In genomic region chr5:80408976-80409926, GRCh38 we compare ENCODE assay signal across 8 cellular contexts. TPM values are rescaled to one million over a fixed set of nuclear protein-coding genes. Genes with fewer than 3 reads are reported as not detected.
DNase-seq lines count a peak whose midpoint lies in the region; ATAC-seq, FAIRE-seq and TF ChIP-seq lines count a peak whose summit lies in the region.

No MANE protein-coding gene starts in this region.

- no peak for TF ChIP-seq CTCF in suprapubic skin (IDR thresholded peaks at IDR 0.05)

- no peak for TF ChIP-seq EP300 in suprapubic skin (IDR thresholded peaks at IDR 0.05)

- no peaks in the 10 kb centered on the region for H3K9me3 Mint-ChIP-seq in activated CD4-positive, alpha-beta T cell treated with anti-CD3 and anti-CD28 coated beads for 36 hours (ENCODE audit: low read depth)
- H3K9me3 Mint-ChIP-seq in activated T-helper 1 cell treated with anti-CD3 and anti-CD28 coated beads, Interleukin-12 subunit alpha, Interleukin-12 subunit beta, Interleukin-2, Interleukin-4 antibody, amounts not matched to agents 30 ng/mL and 10 ng/mL and 1 ng/mL, durations not matched to agents 14 hours and 24 hours and 36 hours, result no peaks in the 10 kb centered on the region

- peak overlapping the region; percentile 82 for H3K4me3 Mint-ChIP-seq in activated CD4-positive, alpha-beta T cell treated with anti-CD3 and anti-CD28 coated beads for 36 hours
- H3K4me3 Mint-ChIP-seq in activated T-helper 1 cell treated with anti-CD3 and anti-CD28 coated beads, Interleukin-12 subunit alpha, Interleukin-12 subunit beta, Interleukin-2, Interleukin-4 antibody, amounts not matched to agents 30 ng/mL and 10 ng/mL and 1 ng/mL, durations not matched to agents 14 hours and 24 hours and 36 hours, result peak overlapping the region; percentile 96

- intact Hi-C loops in activated CD4-positive, alpha-beta T cell treated with anti-CD3 and anti-CD28 coated beads for 36 hours (cut with DNase I, micrococcal nuclease), result loop anchor here (1.0 to 10.0 kb wide), 10 partner anchors 154 to 1868 kb away; partner anchors contain the start of genes HOMER1 (in 2 of the 2), DHFR (in 1 of the 2), MSH3 (in 1 of the 2) and RPS23 (in 1 of the 2)
- intact Hi-C loops in activated T-helper 1 cell treated with anti-CD3 and anti-CD28 coated beads, Interleukin-12 subunit alpha, Interleukin-12 subunit beta, Interleukin-2, Interleukin-4 antibody, amounts not matched to agents 30 ng/mL and 10 ng/mL and 1 ng/mL, durations not matched to agents 14 hours and 24 hours and 36 hours (cut with micrococcal nuclease), result loop anchor here (1.0 to 5.0 kb wide), 8 partner anchors 73 to 1172 kb away; partner anchors contain the start of genes JMY and SERINC5

- POLR2A ChIA-PET in activated CD4-positive, alpha-beta T cell treated with anti-CD3 and anti-CD28 coated beads for 36 hours (lab: Charles Lee), result no interaction called here

- H3K27me3 Mint-ChIP-seq in activated CD4-positive, alpha-beta T cell treated with anti-CD3 and anti-CD28 coated beads for 36 hours, result no peaks in the 10 kb centered on the region
- peaks cover 6% of the 10 kb centered on the region for H3K27me3 Mint-ChIP-seq in activated T-helper 1 cell treated with anti-CD3 and anti-CD28 coated beads, Interleukin-12 subunit alpha, Interleukin-12 subunit beta, Interleukin-2, Interleukin-4 antibody, amounts not matched to agents 30 ng/mL and 10 ng/mL and 1 ng/mL, durations not matched to agents 14 hours and 24 hours and 36 hours (ENCODE audit: insufficient read depth)

- H3K4me1 Mint-ChIP-seq in activated CD4-positive, alpha-beta T cell treated with anti-CD3 and anti-CD28 coated beads for 36 hours, result peaks cover 17% of the 10 kb centered on the region
- H3K4me1 Mint-ChIP-seq in activated T-helper 1 cell treated with anti-CD3 and anti-CD28 coated beads, Interleukin-12 subunit alpha, Interleukin-12 subunit beta, Interleukin-2, Interleukin-4 antibody, amounts not matched to agents 30 ng/mL and 10 ng/mL and 1 ng/mL, durations not matched to agents 14 hours and 24 hours and 36 hours (ENCODE audit: low read depth), result peaks cover 25% of the 10 kb centered on the region

- peaks cover 34% of the 10 kb centered on the region for H3K4me1 ChIP-seq in suprapubic skin

- TF ChIP-seq POLR2A in suprapubic skin (IDR thresholded peaks at IDR 0.05), result no peak

- H3K36me3 ChIP-seq in suprapubic skin, result no peaks in the 10 kb centered on the region

- peak; percentile 74 for FAIRE-seq in islet of Langerhans (lab: Jason Lieb, UNC)

- peak overlapping the region; percentile 97 for H3K4me3 ChIP-seq in suprapubic skin

- DNase-seq in activated CD4-positive, alpha-beta T cell treated with anti-CD3 and anti-CD28 coated beads for 36 hours, result no peak
- DNase-seq in activated CD4-positive, alpha-beta T cell treated with anti-CD3 and anti-CD28 coated beads for 1 hour, result no peak
- DNase-seq in activated T-helper 1 cell treated with anti-CD3 and anti-CD28 coated beads, Interleukin-12 subunit alpha, Interleukin-12 subunit beta, Interleukin-2, Interleukin-4 antibody, amounts not matched to agents 30 ng/mL and 10 ng/mL and 1 ng/mL, durations not matched to agents 14 hours and 24 hours and 36 hours (ENCODE audit: low spot score), result no peak
- DNase-seq in suprapubic skin (ENCODE audit: low spot score in 2 of 2) (no peak), NCI-H2029 treated with DMSO at 0.1 percent for 48 hours (lab: John Stamatoyannopoulos, UW) (no peak)

- WGBS in suprapubic skin, result 38% methylated on average over 10 of the region's 10 CpGs

- peaks cover 1% of the 10 kb centered on the region for H3K36me3 Mint-ChIP-seq in activated CD4-positive, alpha-beta T cell treated with anti-CD3 and anti-CD28 coated beads for 36 hours (ENCODE audit: low read depth)
- H3K36me3 Mint-ChIP-seq in activated T-helper 1 cell treated with anti-CD3 and anti-CD28 coated beads, Interleukin-12 subunit alpha, Interleukin-12 subunit beta, Interleukin-2, Interleukin-4 antibody, amounts not matched to agents 30 ng/mL and 10 ng/mL and 1 ng/mL, durations not matched to agents 14 hours and 24 hours and 36 hours (ENCODE audit: low read depth), result peaks cover 3% of the 10 kb centered on the region

- H3K27ac Mint-ChIP-seq in activated CD4-positive, alpha-beta T cell treated with anti-CD3 and anti-CD28 coated beads for 36 hours, result no peak overlapping the region
- H3K27ac Mint-ChIP-seq in activated T-helper 1 cell treated with anti-CD3 and anti-CD28 coated beads, Interleukin-12 subunit alpha, Interleukin-12 subunit beta, Interleukin-2, Interleukin-4 antibody, amounts not matched to agents 30 ng/mL and 10 ng/mL and 1 ng/mL, durations not matched to agents 14 hours and 24 hours and 36 hours, result peak overlapping the region; percentile 23

- no peaks in the 10 kb centered on the region for H3K27me3 ChIP-seq in suprapubic skin

- no peak overlapping the region for H3K27ac ChIP-seq in suprapubic skin

- ATAC-seq in activated CD4-positive, alpha-beta T cell treated with anti-CD3 and anti-CD28 coated beads for 36 hours, result no peak
- ATAC-seq in HG02973 (IDR thresholded peaks at IDR 0.05; ENCODE audit: unreplicated experiment) (no peak), HG02840 (IDR thresholded peaks at IDR 0.05; ENCODE audit: low FRiP score, unreplicated experiment) (no peak)

- H3K9me3 ChIP-seq in suprapubic skin, result no peaks in the 10 kb centered on the region

- CTCF ChIA-PET in activated CD4-positive, alpha-beta T cell treated with anti-CD3 and anti-CD28 coated beads for 36 hours (lab: Charles Lee), result no interaction called here

RNA-seq across cellular contexts. Expression of gene ZFYVE16, which starts 1.4 kb away (rescaled TPM):
- total RNA-seq in activated CD4-positive, alpha-beta T cell treated with anti-CD3 and anti-CD28 coated beads for 36 hours, result 10 to 100 TPM; 11.2 to 11.8 TPM
- total RNA-seq in activated T-helper 1 cell treated with anti-CD3 and anti-CD28 coated beads, Interleukin-12 subunit alpha, Interleukin-12 subunit beta, Interleukin-2, Interleukin-4 antibody, amounts not matched to agents 30 ng/mL and 10 ng/mL and 1 ng/mL, durations not matched to agents 14 hours and 24 hours and 36 hours, result 9.4 and 10.3 TPM in 2 replicates
- 10 to 100 TPM; 12.4 to 45.7 (median 23.3) TPM for total RNA-seq in suprapubic skin
